ENCODE assay signal across 1 cellular context in genomic region chr1:152486400-152487006, GRCh38.
TF ChIP-seq lines count a peak whose summit lies in the region.

No MANE protein-coding gene starts in this region.

TF ChIP-seq in H1, 55 proteins besides CTCF, POLR2A, EP300 and RAD21 (continued from another document):
- no peak for TF ChIP-seq ATF2 (IDR thresholded peaks at IDR 0.05; ENCODE audit: low read length)
- TF ChIP-seq CBX8 (IDR thresholded peaks at IDR 0.05; ENCODE audit: borderline replicate concordance, low read depth, low read length): no peak
- TF ChIP-seq KDM4A (IDR thresholded peaks at IDR 0.05; ENCODE audit: low read depth, low read length, severe bottlenecking): no peak
- TF ChIP-seq ZNF274 (IDR thresholded peaks at IDR 0.05; ENCODE audit: borderline replicate concordance, extremely low read depth, low read length): no peak
- TF ChIP-seq POU5F1 (IDR thresholded peaks at IDR 0.05; ENCODE audit: low read depth, low read length): no peak
- TF ChIP-seq SP1 (IDR thresholded peaks at IDR 0.05; ENCODE audit: low read depth, low read length): no peak
- no peak for TF ChIP-seq JUN (IDR thresholded peaks at IDR 0.05; ENCODE audit: low read depth, low read length)
